ENCODE assay signal across 7 cellular contexts in the genomic region with DNA sequence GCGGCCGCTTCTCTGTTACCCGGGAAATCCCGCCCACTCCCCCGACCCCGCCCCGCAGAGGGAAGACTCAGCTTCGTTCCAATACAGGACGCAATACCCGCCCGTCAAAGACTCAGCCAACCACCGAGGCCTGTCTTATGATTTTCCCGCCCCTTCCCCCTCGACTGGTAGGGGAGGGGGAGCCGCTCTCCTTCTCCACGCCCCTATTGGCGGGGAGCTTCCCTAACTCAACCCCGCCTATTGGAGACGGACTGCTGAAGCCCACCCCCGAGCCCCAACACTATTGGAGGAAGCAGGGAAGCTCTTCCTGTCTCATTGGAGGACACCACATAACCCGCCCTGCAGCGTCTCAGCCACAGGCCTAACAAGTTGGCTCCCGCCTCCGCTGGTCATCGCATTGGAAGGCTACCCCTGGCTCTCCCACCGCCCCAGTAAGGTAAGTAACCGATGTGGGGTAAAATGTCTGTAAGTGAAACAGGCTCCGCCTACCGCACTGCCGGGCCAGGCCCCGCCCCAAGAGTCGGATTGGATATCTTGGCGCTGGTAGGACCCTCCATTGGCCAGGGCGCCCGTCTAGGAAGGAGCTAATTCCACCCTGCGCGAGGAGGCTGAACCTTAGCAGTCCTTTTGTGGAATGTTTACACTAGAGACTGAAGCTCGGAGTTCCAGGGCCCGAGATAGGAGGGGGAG. TPM values are rescaled to one million over a fixed set of nuclear protein-coding genes. Genes with fewer than 3 reads are reported as not detected.
DNase-seq lines count a peak whose midpoint lies in the region; ATAC-seq, FAIRE-seq and TF ChIP-seq lines count a peak whose summit lies in the region.

Gene SIN3A (minus strand): TSS at position 17 of the 690 bp plus-strand sequence. CDS start 21,315 bp downstream, outside the sequence.

- TF ChIP-seq POLR2A in body of pancreas (IDR thresholded peaks at IDR 0.05), result peak in 1 of 3 donors; percentile 36

- no peaks in the 10 kb centered on the region for H3K9me3 ChIP-seq in body of pancreas

- FAIRE-seq in TTC549 (lab: Jason Lieb, UNC), result peak; percentile 98

- TF ChIP-seq CTCF in body of pancreas (IDR thresholded peaks at IDR 0.05), result no peak

- H3K36me3 ChIP-seq in body of pancreas (replicated peaks in 1 of 2; ENCODE audit: insufficient read depth in 1 of 2, low read depth in 2 of 2), result no peaks in the 10 kb centered on the region

- peak; percentile 46 for ATAC-seq in GM18517 (IDR thresholded peaks at IDR 0.05; ENCODE audit: unreplicated experiment)
- ATAC-seq in HG03064 (IDR thresholded peaks at IDR 0.05; ENCODE audit: low read depth, unreplicated experiment), result peak; percentile 37
- ATAC-seq in body of pancreas, result peak; percentile 65
- peak; percentile 80 for ATAC-seq in sciatic nerve

- no peaks in the 10 kb centered on the region for H3K27me3 ChIP-seq in body of pancreas

- intact Hi-C loops in body of pancreas (cut with DNase I), result no loop called here
- intact Hi-C loops in sciatic nerve (cut with DNase I), result no loop called here

- WGBS in body of pancreas, 2 donors, result 0% methylated on average over 26 to 39 of the region's 39 CpGs

- DNase-seq in NCI-H2107 treated with DMSO at 0.1 percent for 48 hours (lab: John Stamatoyannopoulos, UW; ENCODE audit: unreplicated experiment), result peak; percentile 92
- peak; percentile 98 to 100 (median 99) for DNase-seq in body of pancreas
- peak; percentile 100 for DNase-seq in iPS DF 19.7 (ENCODE audit: low read depth, low spot score)
- DNase-seq in sciatic nerve (ENCODE audit: low spot score), result peak; percentile 100

- peak within 1 kb of the TSS; percentile 58 to 61 for H3K4me3 ChIP-seq in body of pancreas

- H3K4me1 ChIP-seq in body of pancreas, result peaks cover 23% of the 10 kb centered on the region

- H3K27ac ChIP-seq in body of pancreas, result peak within 1 kb of the TSS; percentile 95 to 98 (median 96)

RNA-seq across cellular contexts. Expression of gene SIN3A, which starts in this region (rescaled TPM):
- 10 to 100 TPM; 17.1 to 23.1 TPM for total RNA-seq in body of pancreas
- total RNA-seq in sciatic nerve, result 73.6 TPM

Comparison
In these comparisons a context has a peak if more than half of its experiments do, and no peak if none do; other contexts are left out.
1. Peak in every context shown above with its lines: DNase-seq, ATAC-seq, H3K4me3 ChIP-seq and H3K27ac ChIP-seq.